8 cellular contexts compared by ENCODE assay signal in the genomic region with DNA sequence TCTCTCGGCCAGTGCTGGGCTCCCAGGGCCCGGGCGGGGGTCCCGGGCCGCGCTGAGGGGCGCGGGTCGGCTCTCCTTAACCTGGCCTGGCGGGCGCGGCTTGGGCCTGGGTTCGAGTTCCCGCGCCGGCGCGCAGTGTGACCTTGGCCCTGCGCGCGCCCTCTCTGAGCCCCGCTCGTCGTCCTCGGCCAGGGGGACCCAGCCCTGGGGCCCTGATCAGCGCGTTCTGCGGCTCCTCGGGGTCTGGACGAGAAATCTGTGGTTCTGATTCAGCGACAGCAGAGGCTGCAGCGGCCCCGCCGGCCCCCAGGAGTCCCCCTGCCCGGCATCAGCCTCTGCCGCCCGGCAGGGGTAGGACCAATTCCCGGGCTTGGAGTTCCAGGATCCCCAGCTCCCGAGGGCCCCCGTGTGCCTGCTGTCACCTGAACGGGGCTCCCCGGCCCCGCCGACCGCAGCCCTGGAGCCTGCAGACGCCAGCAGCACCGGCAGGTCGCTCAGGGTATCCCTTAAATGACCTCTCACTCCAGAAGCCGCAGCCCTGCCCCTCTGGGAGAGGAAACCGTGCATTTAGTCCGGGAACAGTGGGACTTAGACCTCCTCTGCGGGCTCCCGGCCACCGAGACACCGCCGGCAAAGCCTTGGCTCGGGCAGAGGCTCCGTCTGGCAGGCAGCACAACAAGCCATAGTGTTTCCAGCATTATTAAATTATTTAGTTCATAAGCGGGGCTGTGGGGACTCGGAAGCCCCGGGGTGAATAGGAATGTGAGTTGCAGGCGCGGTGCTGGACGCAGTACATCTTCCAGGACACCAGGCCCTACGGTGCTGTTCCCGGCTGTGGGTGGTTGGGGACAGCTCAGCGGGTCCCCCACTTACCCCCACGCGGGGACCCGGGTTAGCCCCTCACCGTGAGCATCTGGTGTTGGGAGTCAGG. TPM values are rescaled to one million over a fixed set of nuclear protein-coding genes. Genes with fewer than 3 reads are reported as not detected.
A peak's percentile ranks its signal among the peaks of the same experiment; 100 is the strongest.
DNase-seq lines count a peak whose midpoint lies in the region; ATAC-seq, FAIRE-seq and TF ChIP-seq lines count a peak whose summit lies in the region.

No MANE protein-coding gene starts in this region.

- H3K9me3 Mint-ChIP-seq in Caco-2 (ENCODE audit: unreplicated experiment), result no peaks in the 10 kb centered on the region
- peaks cover 0 to 4% of the 10 kb centered on the region in 2 donors for H3K9me3 Mint-ChIP-seq in activated naive CD4-positive, alpha-beta T cell treated with anti-CD3 and anti-CD28 coated beads, Interleukin-2, amount 50 U/mL, for 72 hours

- peak; percentile 5 to 15 for ATAC-seq in activated naive CD4-positive, alpha-beta T cell treated with anti-CD3 and anti-CD28 coated beads, Interleukin-2, amount 50 U/mL, for 72 hours

- no peak overlapping the region for H3K27ac Mint-ChIP-seq in Caco-2 (ENCODE audit: unreplicated experiment)
- peak overlapping the region in 1 of 2 donors; percentile 65 for H3K27ac Mint-ChIP-seq in activated naive CD4-positive, alpha-beta T cell treated with anti-CD3 and anti-CD28 coated beads, Interleukin-2, amount 50 U/mL, for 72 hours

- FAIRE-seq in H54 (lab: Jason Lieb, UNC), result no peak

- H3K36me3 Mint-ChIP-seq in Caco-2 (ENCODE audit: insufficient read depth, unreplicated experiment), result peaks cover 17% of the 10 kb centered on the region
- H3K36me3 Mint-ChIP-seq in activated naive CD4-positive, alpha-beta T cell treated with anti-CD3 and anti-CD28 coated beads, Interleukin-2, amount 50 U/mL, for 72 hours, result peaks cover 5 to 15% of the 10 kb centered on the region in 2 donors

- peak overlapping the region; percentile 76 for H3K4me3 Mint-ChIP-seq in Caco-2 (ENCODE audit: unreplicated experiment)

- H3K27me3 Mint-ChIP-seq in Caco-2 (ENCODE audit: insufficient read depth, unreplicated experiment), result no peaks in the 10 kb centered on the region

- intact Hi-C loops in Caco-2 (cut with micrococcal nuclease; ENCODE audit: unreplicated experiment), result loop anchor here (2.0 to 10.0 kb wide), 2 partner anchors 37 to 151 kb away; a partner anchor contains a TSS

- no TSS peak for BruUV-seq in Caco-2 (replicated peaks; lab: Mats Ljungman, UMichigan)

- H3K9me3 ChIP-seq in Caco-2, result no peaks in the 10 kb centered on the region
- H3K9me3 ChIP-seq in neutrophil, result no peaks in the 10 kb centered on the region

- H3K4me1 ChIP-seq in Caco-2 (peaks cover 6% of the 10 kb centered on the region; the same call in 1 of the 2 replicates), neutrophil (ENCODE audit: control insufficient read depth in 1 of 2, insufficient read depth in 1 of 2, low read depth in 1 of 2, low read length in 1 of 2) (peaks cover 75 to 81% of the 10 kb centered on the region in 2 experiments)

- peak overlapping the region; percentile 58 for H3K27ac ChIP-seq in neutrophil

- peak overlapping the region; percentile 79 for H3K4me3 ChIP-seq in Caco-2 (ENCODE audit: low read depth, low read length)
- peak overlapping the region; percentile 74 to 76 for H3K4me3 ChIP-seq in neutrophil (ENCODE audit: low read depth in 1 of 2, low read length in 1 of 2)

- H3K27me3 ChIP-seq in Caco-2 (replicated peaks; ENCODE audit: control insufficient read depth, insufficient read depth, low read length), result no peaks in the 10 kb centered on the region
- H3K27me3 ChIP-seq in neutrophil, result no peaks in the 10 kb centered on the region

- TF ChIP-seq POLR2A in H54 (IDR thresholded peaks at IDR 0.05; ENCODE audit: low read depth, low read length), result no peak

- DNase-seq in Caco-2 (peak; percentile 55 to 64), H54 (ENCODE audit: insufficient read length, low spot score) (peak; percentile 83), NCI-H2171 treated with DMSO at 0.1 percent for 48 hours (lab: John Stamatoyannopoulos, UW) (peak; percentile 18), glomerular visceral epithelial cell (ENCODE audit: extremely low spot score) (peak; percentile 43), GM19240 (ENCODE audit: insufficient read length, low spot score) (no peak), DMS153 treated with DMSO at 0.1 percent for 48 hours (lab: John Stamatoyannopoulos, UW; ENCODE audit: unreplicated experiment) (no peak)
- DNase-seq in activated naive CD4-positive, alpha-beta T cell treated with anti-CD3 and anti-CD28 coated beads, Interleukin-2, amount 50 U/mL, for 72 hours (ENCODE audit: low spot score in 2 of 2), result peak in 1 of 2 donors; percentile 39

- POLR2A ChIA-PET in Caco-2 (lab: Charles Lee), result interaction anchor here (0.5 to 1.0 kb wide), 5 partner anchors 8 to 172 kb away, joined by 3 to 6 read pairs (median 3); a partner anchor contains a TSS

- H3K36me3 ChIP-seq in Caco-2 (ENCODE audit: control insufficient read depth, insufficient read depth, low read length), result no peaks in the 10 kb centered on the region
- H3K36me3 ChIP-seq in neutrophil, result no peaks in the 10 kb centered on the region

- TF ChIP-seq CTCF in Caco-2 (IDR thresholded peaks at IDR 0.05; ENCODE audit: insufficient read depth in 1 of 2, low read depth in 1 of 2, low read length in 1 of 2, severe bottlenecking in 1 of 2, unreplicated experiment in 1 of 2) (peak in 1 of 2 experiments; percentile 19), neutrophil (IDR thresholded peaks at IDR 0.05) (no peak)

- CTCF ChIA-PET in Caco-2 (lab: Charles Lee), result interaction anchor here (0.6 to 1.9 kb wide), 6 partner anchors 37 to 67 kb away, joined by 3 to 5 read pairs (median 3); no protein-coding TSS in a partner anchor

- peaks cover 26% of the 10 kb centered on the region for H3K4me1 Mint-ChIP-seq in Caco-2 (ENCODE audit: low read depth, unreplicated experiment)

RNA-seq across cellular contexts. Expression of a gene that starts 0.6 kb away (rescaled TPM):
- total RNA-seq in Caco-2 (2022), result 26.0 and 28.0 TPM in 2 replicates
- 1 to 10 TPM; 1.3 to 2.6 TPM for total RNA-seq in activated naive CD4-positive, alpha-beta T cell treated with anti-CD3 and anti-CD28 coated beads, Interleukin-2, amount 50 U/mL, for 72 hours

RNA-seq across cellular contexts. Expression of a gene that starts 49.4 kb away (rescaled TPM):
- total RNA-seq in Caco-2 (2022), result 306 and 314 TPM in 2 replicates
- total RNA-seq in activated naive CD4-positive, alpha-beta T cell treated with anti-CD3 and anti-CD28 coated beads, Interleukin-2, amount 50 U/mL, for 72 hours, result 100 to 1,000 TPM; 130 to 260 TPM

Comparison
In these comparisons a context has a peak if more than half of its experiments do, and no peak if none do; other contexts are left out.
1. DNase-seq: peak in Caco-2 (2 of 2), H54 (single experiment), NCI-H2171 treated with DMSO at 0.1 percent for 48 hours (single experiment) and glomerular visceral epithelial cell (single experiment); none in GM19240 (single experiment) and DMS153 treated with DMSO at 0.1 percent for 48 hours (single experiment).